Comparison of ENCODE assay signal across 25 cellular contexts in the genomic region with DNA sequence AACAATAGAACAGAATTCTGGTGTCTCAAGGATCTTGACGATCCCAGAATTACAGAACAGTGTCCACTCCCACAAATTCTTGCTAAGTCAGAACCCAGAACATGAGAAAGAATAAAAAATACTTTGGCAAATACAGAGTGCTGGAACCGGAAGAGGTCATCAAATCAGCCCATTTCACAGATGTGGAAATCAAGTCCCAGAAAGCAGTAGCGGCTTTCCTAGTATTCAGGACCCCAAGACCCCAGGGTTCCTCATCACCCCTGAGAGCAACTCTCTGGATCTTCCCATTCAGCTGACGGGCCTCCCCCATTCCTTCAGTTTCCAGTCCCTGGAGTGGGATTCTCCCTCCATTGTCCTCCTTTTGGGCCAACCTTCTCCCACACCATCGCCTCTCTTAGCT.
DNase-seq lines count a peak whose midpoint lies in the region; ATAC-seq, FAIRE-seq and TF ChIP-seq lines count a peak whose summit lies in the region.
"Had no signal": no experiment of that assay in that cellular context is flagged by ENCODE, and none has a peak within 500 bp of the region (broad histone marks: within the 10 kb centered on the region; RNA-seq: fewer than 3 reads in every experiment).

No MANE protein-coding gene starts in this region.

- POLR2A ChIA-PET in HepG2 (lab: Yijun Ruan, JAX): no interaction called here
- POLR2A ChIA-PET in CD8-positive, alpha-beta T cell (lab: Charles Lee): no interaction called here

- H3K27ac Mint-ChIP-seq in brain: peak overlapping the region in 3 of 5 experiments; percentile 70 to 87 (median 83)
- no peak overlapping the region for H3K27ac Mint-ChIP-seq in CD8-positive, alpha-beta T cell
- H3K27ac Mint-ChIP-seq: CD14-positive monocyte; CD4-positive, alpha-beta T cell; HFFc6 had no signal

- H2BK5ac ChIP-seq in mesenchymal stem cell (ENCODE audit: low read depth, low read length, poor library complexity, severe bottlenecking): no peak overlapping the region

- TF ChIP-seq POLR2A in HepG2 (IDR thresholded peaks at IDR 0.05; ENCODE audit: insufficient read depth in 1 of 2, low read depth in 2 of 2, low read length in 2 of 2): no peak
- no peak for TF ChIP-seq POLR2A in right lobe of liver (IDR thresholded peaks at IDR 0.05)

- H2AK5ac ChIP-seq in mesenchymal stem cell (ENCODE audit: low read length, severe bottlenecking): no peak overlapping the region

- TF ChIP-seq RAD21 in HepG2 (CRISPR knock-in tag; IDR thresholded peaks at IDR 0.05): no peak

- no peak overlapping the region for H3K4me3 Mint-ChIP-seq in brain
- H3K4me3 Mint-ChIP-seq in CD8-positive, alpha-beta T cell: no peak overlapping the region
- H3K4me3 Mint-ChIP-seq: CD14-positive monocyte; CD4-positive, alpha-beta T cell; HFFc6 had no signal

- 57% methylated on average over 5 of the region's 5 CpGs for WGBS in HepG2 (ENCODE audit: low lambda C conversion rate)
- 64% methylated on average over 3 of the region's 5 CpGs for WGBS in right lobe of liver (ENCODE audit: insufficient coverage, low coverage, low lambda C conversion rate, missing lambda C conversion rate)
- 89% methylated on average over 5 of the region's 5 CpGs for WGBS in mesenchymal stem cell

- H3K4me3 ChIP-seq in HepG2 (replicated peaks in 1 of 3; ENCODE audit: insufficient read depth in 1 of 3, low read depth in 2 of 3, low read length in 3 of 3) (no peak overlapping the region), right lobe of liver (no peak overlapping the region), mesenchymal stem cell (ENCODE audit: insufficient read depth in 1 of 2, low read depth in 1 of 2, low read length in 2 of 2) (no peak overlapping the region)
- no peak overlapping the region for H3K4me3 ChIP-seq in CD8-positive, alpha-beta T cell (ENCODE audit: low read depth, low read length)
- H3K4me3 ChIP-seq: BLaER1 treated with 17β-estradiol and CSF1 and Interleukin-3, amounts not matched to agents 10 nM and 100 nM; GM23248; HAP-1 had no signal

- H3K18ac ChIP-seq in mesenchymal stem cell (ENCODE audit: low read depth in 1 of 2, low read length in 2 of 2): no peak overlapping the region

- peaks cover 2 to 4% of the 10 kb centered on the region in 2 experiments; a peak in 1 of 5 replicates for H3K27me3 ChIP-seq in HepG2 (ENCODE audit: control insufficient read depth in 1 of 2, insufficient read depth in 2 of 2, low read length in 2 of 2)
- no peaks in the 10 kb centered on the region for H3K27me3 ChIP-seq in right lobe of liver
- peaks cover 0 to 20% of the 10 kb centered on the region in 2 experiments for H3K27me3 ChIP-seq in mesenchymal stem cell (ENCODE audit: control insufficient read depth in 1 of 2, insufficient read depth in 1 of 2, low read length in 2 of 2)
- H3K27me3 ChIP-seq in CD8-positive, alpha-beta T cell (ENCODE audit: insufficient read depth, low read length): no peaks in the 10 kb centered on the region
- H3K27me3 ChIP-seq: BE2C; BLaER1 treated with 17β-estradiol and CSF1 and Interleukin-3, amounts not matched to agents 10 nM and 100 nM had no signal

- H2BK15ac ChIP-seq in mesenchymal stem cell (ENCODE audit: low read depth, poor library complexity, severe bottlenecking): peak overlapping the region; percentile 90

- H3K9ac ChIP-seq in HepG2 (ENCODE audit: insufficient read depth, low read depth, low read length) (no peak overlapping the region), mesenchymal stem cell (ENCODE audit: low read length) (no peak overlapping the region)
- H3K9ac ChIP-seq: BLaER1 treated with 17β-estradiol and CSF1 and Interleukin-3, amounts not matched to agents 10 nM and 100 nM; GM23248 had no signal

- CTCF ChIA-PET in HepG2 (lab: Yijun Ruan, JAX; ENCODE audit: low intra/inter-chr PET ratio, low total read pairs): no interaction called here
- CTCF ChIA-PET in CD8-positive, alpha-beta T cell (lab: Charles Lee): no interaction called here

- intact Hi-C loops in HepG2 (cut with micrococcal nuclease; ENCODE audit: unreplicated experiment): no loop called here
- intact Hi-C loops in right lobe of liver (cut with DNase I): no loop called here
- intact Hi-C loops in CD8-positive, alpha-beta T cell (cut with DNase I, micrococcal nuclease): no loop called here

- H4K8ac ChIP-seq in mesenchymal stem cell (ENCODE audit: low read length): no peak overlapping the region

- TF ChIP-seq EP300 in HepG2 (IDR thresholded peaks at IDR 0.05; ENCODE audit: low read depth in 2 of 2, low read length in 2 of 2) (no peak), HepG2 (CRISPR knock-in tag; IDR thresholded peaks at IDR 0.05; ENCODE audit: borderline replicate concordance) (no peak)

- no peaks in the 10 kb centered on the region for H3K79me2 ChIP-seq in HepG2 (ENCODE audit: insufficient read depth, low read length)

- no peaks in the 10 kb centered on the region for H3K9me3 ChIP-seq in HepG2 (ENCODE audit: low read length)
- H3K9me3 ChIP-seq in right lobe of liver: no peaks in the 10 kb centered on the region
- peaks cover 6% of the 10 kb centered on the region for H3K9me3 ChIP-seq in mesenchymal stem cell (ENCODE audit: control insufficient read depth, low read length)
- no peaks in the 10 kb centered on the region for H3K9me3 ChIP-seq in CD8-positive, alpha-beta T cell (ENCODE audit: low read length)
- H3K9me3 ChIP-seq: BE2C, HAP-1 had no signal

- H3K4me1 Mint-ChIP-seq in brain: peaks cover 29% of the 10 kb centered on the region
- no peaks in the 10 kb centered on the region for H3K4me1 Mint-ChIP-seq in CD8-positive, alpha-beta T cell (ENCODE audit: low read depth)

- H4K91ac ChIP-seq in mesenchymal stem cell (ENCODE audit: low read length): no peak overlapping the region

- DNase-seq in HepG2 (ENCODE audit: low spot score) (no peak), right lobe of liver (no peak), mesenchymal stem cell (no peak), caudate nucleus (lab: John Stamatoyannopoulos, UW) (no peak), AML-193 (lab: John Stamatoyannopoulos, UW) (no peak)
- DNase-seq in CD8-positive, alpha-beta T cell: no peak
- DNase-seq: BE2C; Calu3; CD4-positive, alpha-beta T cell; COR-L47; DMS53; DMS79 treated with DMSO at 0.1 percent for 48 hours; GF-D8; GM23248; HFFc6 had no signal

- H2AFZ ChIP-seq in HepG2 (ENCODE audit: low read length) (no peak overlapping the region), mesenchymal stem cell (ENCODE audit: low read depth, low read length) (no peak overlapping the region)
- H2AFZ ChIP-seq: GM23248 had no signal

- no peaks in the 10 kb centered on the region for H3K79me1 ChIP-seq in mesenchymal stem cell (replicated peaks; ENCODE audit: low read length, poor library complexity, severe bottlenecking)

- no peaks in the 10 kb centered on the region for H4K20me1 ChIP-seq in HepG2 (ENCODE audit: insufficient read depth, low read length)
- H4K20me1 ChIP-seq: BLaER1 treated with 17β-estradiol and CSF1 and Interleukin-3, amounts not matched to agents 10 nM and 100 nM had no signal

- H3K36me3 ChIP-seq in HepG2 (replicated peaks in 1 of 2; ENCODE audit: control insufficient read depth in 1 of 2, insufficient read depth in 2 of 2, low read length in 2 of 2): no peaks in the 10 kb centered on the region
- H3K36me3 ChIP-seq in right lobe of liver: no peaks in the 10 kb centered on the region
- H3K36me3 ChIP-seq in mesenchymal stem cell (ENCODE audit: control insufficient read depth in 1 of 2, insufficient read depth in 2 of 2, low read depth in 1 of 2, low read length in 2 of 2): no peaks in the 10 kb centered on the region
- H3K36me3 ChIP-seq in CD8-positive, alpha-beta T cell (ENCODE audit: insufficient read depth, low read length): no peaks in the 10 kb centered on the region
- H3K36me3 ChIP-seq: BE2C; BLaER1 treated with 17β-estradiol and CSF1 and Interleukin-3, amounts not matched to agents 10 nM and 100 nM; HAP-1 had no signal

- no peak overlapping the region for H3K14ac ChIP-seq in mesenchymal stem cell (ENCODE audit: low read length in 2 of 2)

- H3K4me2 ChIP-seq in HepG2 (ENCODE audit: low read depth, low read length): no peak overlapping the region
- no peak overlapping the region for H3K4me2 ChIP-seq in mesenchymal stem cell (ENCODE audit: low read length, poor library complexity, severe bottlenecking)
- H3K4me2 ChIP-seq: BLaER1 treated with 17β-estradiol and CSF1 and Interleukin-3, amounts not matched to agents 10 nM and 100 nM had no signal

- H3K23ac ChIP-seq in mesenchymal stem cell (ENCODE audit: low read length in 2 of 2): no peak overlapping the region

- H3K27ac ChIP-seq in HepG2 (ENCODE audit: extremely low read length, insufficient read depth, low read length) (no peak overlapping the region), right lobe of liver (no peak overlapping the region), mesenchymal stem cell (ENCODE audit: low read length, poor library complexity, severe bottlenecking) (no peak overlapping the region), caudate nucleus (ENCODE audit: low read depth, low read length) (no peak overlapping the region)
- no peak overlapping the region for H3K27ac ChIP-seq in CD8-positive, alpha-beta T cell (ENCODE audit: low read depth, low read length)
- H3K27ac ChIP-seq: 22Rv1; BLaER1 treated with 17β-estradiol and CSF1 and Interleukin-3, amounts not matched to agents 10 nM and 100 nM; GM23248 had no signal

- no TSS peak for BruUV-seq in HepG2 (replicated peaks; lab: Mats Ljungman, UMichigan)

- ATAC-seq in HepG2 (no peak), right lobe of liver (no peak), GM18907 (IDR thresholded peaks at IDR 0.05; ENCODE audit: unreplicated experiment) (no peak)
- no peak for ATAC-seq in CD8-positive, alpha-beta T cell

- H3K4me1 ChIP-seq in HepG2 (ENCODE audit: insufficient read depth, low read length): peaks cover 13% of the 10 kb centered on the region
- peaks cover 0 to 8% (median 0%) of the 10 kb centered on the region in 4 donors for H3K4me1 ChIP-seq in right lobe of liver
- H3K4me1 ChIP-seq in mesenchymal stem cell (ENCODE audit: control insufficient read depth, insufficient read depth, low read depth, low read length): peaks cover 10% of the 10 kb centered on the region
- no peaks in the 10 kb centered on the region for H3K4me1 ChIP-seq in CD8-positive, alpha-beta T cell (ENCODE audit: insufficient read depth, low read length)
- H3K4me1 ChIP-seq: HAP-1 had no signal

- TF ChIP-seq CTCF in HepG2 (CRISPR knock-in tag; IDR thresholded peaks at IDR 0.05): no peak
- no peak for TF ChIP-seq CTCF in right lobe of liver (IDR thresholded peaks at IDR 0.05)
- TF ChIP-seq CTCF in brain (conservative IDR thresholded peaks at IDR 0.05): no peak
- TF ChIP-seq CTCF in CD8-positive, alpha-beta T cell (IDR thresholded peaks at IDR 0.05): no peak

- H3K27me3 Mint-ChIP-seq in brain: peaks cover 3% of the 10 kb centered on the region
- H3K27me3 Mint-ChIP-seq in CD8-positive, alpha-beta T cell (ENCODE audit: low read depth): peaks cover 7% of the 10 kb centered on the region

- H3K9me3 Mint-ChIP-seq in brain: peaks cover 0 to 19% (median 7%) of the 10 kb centered on the region in 5 experiments
- no peaks in the 10 kb centered on the region for H3K9me3 Mint-ChIP-seq in CD8-positive, alpha-beta T cell
- H3K9me3 Mint-ChIP-seq: CD4-positive, alpha-beta T cell; HFFc6 had no signal

- no peak for FAIRE-seq in HepG2 (lab: Jason Lieb, UNC)
- FAIRE-seq: A204.1, GM12891, GM19239, H54 had no signal

- H3K36me3 Mint-ChIP-seq in brain: no peaks in the 10 kb centered on the region
- H3K36me3 Mint-ChIP-seq in CD8-positive, alpha-beta T cell: no peaks in the 10 kb centered on the region
- H3K36me3 Mint-ChIP-seq: CD14-positive monocyte had no signal

- peak overlapping the region; percentile 3 for H2BK120ac ChIP-seq in mesenchymal stem cell (ENCODE audit: low read depth, low read length)

- no peak overlapping the region for H2BK12ac ChIP-seq in mesenchymal stem cell (ENCODE audit: low read length in 2 of 2)

- in situ Hi-C loops in HepG2 (cut with HindIII; ENCODE audit: extremely low pct_ligation_motif_present, low pct_unique_long_range_greater_than_20kb): no loop called here

- no peak overlapping the region for H3K4ac ChIP-seq in mesenchymal stem cell (ENCODE audit: low read depth in 1 of 2, low read length in 2 of 2)
